Comparison of ENCODE assay signal across 25 cellular contexts in genomic region chr9:113674436-113674835, GRCh38.
DNase-seq lines count a peak whose midpoint lies in the region; ATAC-seq, FAIRE-seq and TF ChIP-seq lines count a peak whose summit lies in the region.
"Had no signal": no experiment of that assay in that cellular context is flagged by ENCODE, and none has a peak within 500 bp of the region (broad histone marks: within the 10 kb centered on the region; RNA-seq: fewer than 3 reads in every experiment).

No MANE protein-coding gene starts in this region.

- TF ChIP-seq CTCF in endothelial cell of umbilical vein (IDR thresholded peaks at IDR 0.05; ENCODE audit: extremely low read depth in 1 of 2, insufficient read depth in 1 of 2, low read depth in 1 of 2, low read length in 2 of 2) (no peak), osteoblast (IDR thresholded peaks at IDR 0.05; ENCODE audit: extremely low read depth, low read depth, low read length) (no peak), natural killer cell (IDR thresholded peaks at IDR 0.05) (no peak)

- H3K4me3 ChIP-seq in endothelial cell of umbilical vein (replicated peaks in 1 of 3; ENCODE audit: insufficient read depth in 1 of 3, low read depth in 1 of 3, low read length in 3 of 3) (no peak overlapping the region), osteoblast (ENCODE audit: insufficient read depth, low read length) (no peak overlapping the region)
- H3K4me3 ChIP-seq: cardiac muscle cell, ovary had no signal

- H3K27ac ChIP-seq in endothelial cell of umbilical vein (ENCODE audit: insufficient read depth, low read depth, low read length) (peak overlapping the region; percentile 83), osteoblast (ENCODE audit: low read depth, low read length) (peak overlapping the region; percentile 93)
- H3K27ac ChIP-seq: cardiac muscle cell, ovary, VCaP had no signal

- no peaks in the 10 kb centered on the region for H4K20me1 ChIP-seq in endothelial cell of umbilical vein (replicated peaks; ENCODE audit: control insufficient read depth, extremely low read depth, insufficient read depth, low read length)
- no peaks in the 10 kb centered on the region for H4K20me1 ChIP-seq in osteoblast (ENCODE audit: insufficient read depth, low read length)

- H3K9me3 Mint-ChIP-seq in natural killer cell: no peaks in the 10 kb centered on the region
- H3K9me3 Mint-ChIP-seq: H9 had no signal

- H3K27me3 Mint-ChIP-seq in natural killer cell (ENCODE audit: low read depth in 2 of 2): peaks cover 5 to 7% of the 10 kb centered on the region in 2 donors

- H3K36me3 ChIP-seq in endothelial cell of umbilical vein (ENCODE audit: control insufficient read depth in 2 of 2, extremely low read depth in 1 of 2, insufficient read depth in 2 of 2, low read length in 2 of 2) (no peaks in the 10 kb centered on the region), osteoblast (ENCODE audit: insufficient read depth, low read length) (no peaks in the 10 kb centered on the region)
- H3K36me3 ChIP-seq: cardiac muscle cell, ovary had no signal

- H3K79me2 ChIP-seq in endothelial cell of umbilical vein (ENCODE audit: control insufficient read depth, insufficient read depth, low read length) (no peaks in the 10 kb centered on the region), osteoblast (ENCODE audit: insufficient read depth, low read length) (no peaks in the 10 kb centered on the region)

- CTCF ChIA-PET in endothelial cell of umbilical vein (lab: Charles Lee): interaction anchor here (1.3 to 3.5 kb wide), 3 partner anchors 16 to 228 kb away, joined by 6 to 15 read pairs (median 14); no protein-coding TSS in a partner anchor

- no peaks in the 10 kb centered on the region for H3K9me1 ChIP-seq in endothelial cell of umbilical vein (replicated peaks; ENCODE audit: control insufficient read depth, extremely low read depth, insufficient read depth, low read length)

- intact Hi-C loops in endothelial cell of umbilical vein (cut with micrococcal nuclease): no loop called here
- intact Hi-C loops in natural killer cell (cut with micrococcal nuclease): no loop called here

- H2AFZ ChIP-seq in endothelial cell of umbilical vein (ENCODE audit: low read depth, low read length) (no peak overlapping the region), osteoblast (ENCODE audit: low read length) (no peak overlapping the region)

- ATAC-seq in HG03280 (IDR thresholded peaks at IDR 0.05; ENCODE audit: unreplicated experiment) (no peak), natural killer cell (no peak)
- ATAC-seq: left colon had no signal

- H3K4me3 Mint-ChIP-seq in natural killer cell: no peak overlapping the region
- H3K4me3 Mint-ChIP-seq: activated naive CD8-positive, alpha-beta T cell; B cell; H9 had no signal

- DNase-seq in ELR (ENCODE audit: low read depth) (peak; percentile 89), RKO (ENCODE audit: low spot score) (peak; percentile 66), endothelial cell of umbilical vein (ENCODE audit: low read depth, low spot score) (peak; percentile 60), osteoblast (ENCODE audit: insufficient read length, low spot score, missing footprints) (no peak), natural killer cell (no peak), mesenteric fat pad (ENCODE audit: low spot score) (no peak), midbrain (lab: John Stamatoyannopoulos, UW) (no peak)
- DNase-seq: activated CD4-positive, alpha-beta T cell treated with anti-CD3 and anti-CD28 coated beads, Interleukin-2, amount 50 U/mL, for 48 hours; Calu3; GDM1; H9; Karpas-422; left colon; NCI-H1417 treated with DMSO at 0.1 percent for 48 hours; NCI-H82; ovary; RPMI8226; small intestine; stimulated activated CD4-positive, alpha-beta T cell treated with anti-CD3 and anti-CD28 coated beads, Interleukin-4, amount 100 ng/mL, for 4 hours; stimulated activated CD8-positive, alpha-beta memory T cell treated with anti-CD3 and anti-CD28 coated beads, Interleukin-4, amount 100 ng/mL, for 48 hours had no signal

- FAIRE-seq in endothelial cell of umbilical vein (lab: Jason Lieb, UNC): peak; percentile 77
- FAIRE-seq: small intestine had no signal

- H3K4me1 ChIP-seq in endothelial cell of umbilical vein (ENCODE audit: control insufficient read depth, extremely low read depth, insufficient read depth, low read length): peaks cover 30% of the 10 kb centered on the region
- H3K4me1 ChIP-seq in osteoblast (ENCODE audit: insufficient read depth, low read length): peaks cover 33% of the 10 kb centered on the region

- POLR2A ChIA-PET in endothelial cell of umbilical vein (lab: Charles Lee): interaction anchor here (1.0 to 1.4 kb wide), 2 partner anchors 16 to 399 kb away, joined by 3 to 5 read pairs; partner anchors contain the start of genes CDC26 and PRPF4

- peaks cover 0 to 10% of the 10 kb centered on the region in 2 donors for H3K4me1 Mint-ChIP-seq in natural killer cell

- H3K9me3 ChIP-seq in endothelial cell of umbilical vein (replicated peaks; ENCODE audit: control insufficient read depth, insufficient read depth, low read length) (no peaks in the 10 kb centered on the region), osteoblast (ENCODE audit: low read depth, low read length) (no peaks in the 10 kb centered on the region)
- H3K9me3 ChIP-seq: ovary had no signal

- BruUV-seq in endothelial cell of umbilical vein (replicated peaks; lab: Mats Ljungman, UMichigan): no TSS peak

- TF ChIP-seq POLR2A in endothelial cell of umbilical vein (IDR thresholded peaks at IDR 0.05; ENCODE audit: low read depth, low read length): no peak

- H3K4me2 ChIP-seq in endothelial cell of umbilical vein (ENCODE audit: insufficient read depth, low read length): no peak overlapping the region
- no peak overlapping the region for H3K4me2 ChIP-seq in osteoblast (ENCODE audit: insufficient read depth, low read length)

- dilution Hi-C loops in endothelial cell of umbilical vein (cut with MboI; ENCODE audit: extremely low pct_ligation_motif_present, low sequenced_read_pairs): no loop called here

- peak overlapping the region; percentile 54 for H3K9ac ChIP-seq in endothelial cell of umbilical vein (replicated peaks; ENCODE audit: extremely low read depth, insufficient read depth, low read length)

- no peak overlapping the region for H3K27ac Mint-ChIP-seq in natural killer cell
- H3K27ac Mint-ChIP-seq: activated naive CD8-positive, alpha-beta T cell; B cell; H9 had no signal

- no peaks in the 10 kb centered on the region for H3K36me3 Mint-ChIP-seq in natural killer cell
- H3K36me3 Mint-ChIP-seq: activated naive CD8-positive, alpha-beta T cell had no signal

- H3K27me3 ChIP-seq in endothelial cell of umbilical vein (ENCODE audit: control insufficient read depth in 2 of 2, insufficient read depth in 2 of 2, low read length in 2 of 2): no peaks in the 10 kb centered on the region
- H3K27me3 ChIP-seq in osteoblast (ENCODE audit: insufficient read depth, low read length): no peaks in the 10 kb centered on the region
- H3K27me3 ChIP-seq: cardiac muscle cell, ovary had no signal

TF ChIP-seq in endothelial cell of umbilical vein, 7 proteins besides CTCF, POLR2A, EP300 and RAD21:
- no peak for TF ChIP-seq MYC (IDR thresholded peaks at IDR 0.05; ENCODE audit: low read depth, low read length)
- TF ChIP-seq EZH2 (IDR thresholded peaks at IDR 0.05; ENCODE audit: borderline replicate concordance, low read depth, low read length, severe bottlenecking): no peak
- no peak for TF ChIP-seq POLR2AphosphoS5 (IDR thresholded peaks at IDR 0.05; ENCODE audit: insufficient read depth, low read depth, low read length)
- no peak for TF ChIP-seq JUN (IDR thresholded peaks at IDR 0.05; ENCODE audit: borderline replicate concordance, insufficient read depth, insufficient read length, low read depth)
- no peak for TF ChIP-seq FOS (IDR thresholded peaks at IDR 0.05; ENCODE audit: borderline replicate concordance, insufficient read depth, low read length)
- no peak for TF ChIP-seq GATA2 (IDR thresholded peaks at IDR 0.05; ENCODE audit: insufficient read depth, insufficient read length, low read depth, low read length)

Comparison
In these comparisons a context has a peak if more than half of its experiments do, and no peak if none do; other contexts are left out.
1. DNase-seq: peak in ELR (single experiment), RKO (single experiment) and endothelial cell of umbilical vein (single experiment); none in osteoblast (single experiment), natural killer cell (single experiment), mesenteric fat pad (single experiment) and midbrain (single experiment).